Comparison of ENCODE assay signal across 7 cellular contexts in the genomic region with DNA sequence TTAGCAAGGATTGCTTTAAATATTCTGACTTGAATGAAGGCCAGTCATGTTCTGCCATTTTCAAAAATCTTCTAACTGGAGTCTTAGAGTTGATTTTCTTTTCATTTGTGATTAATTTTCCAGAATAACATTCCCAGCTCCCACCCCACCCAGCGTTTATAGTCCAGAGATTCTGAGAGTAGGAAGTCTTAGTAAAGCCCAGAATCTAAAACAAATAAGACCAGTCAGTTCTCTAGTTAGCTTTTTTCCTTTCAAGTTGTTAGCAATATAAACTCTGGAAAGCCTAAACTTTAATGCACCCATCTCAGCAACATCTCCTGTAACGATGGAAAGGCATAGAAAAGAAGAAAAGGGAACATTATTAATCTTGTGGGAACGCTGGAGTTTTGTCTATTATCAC. TPM values are rescaled to one million over a fixed set of nuclear protein-coding genes. Genes with fewer than 3 reads are reported as not detected.
DNase-seq lines count a peak whose midpoint lies in the region; ATAC-seq and TF ChIP-seq lines count a peak whose summit lies in the region.
"Not testable (repeated sequence)": the region's sequence is repeated elsewhere in the genome, so short reads cannot be mapped to it uniquely, and the experiment has no call there.

No MANE protein-coding gene starts in this region.

- not testable (repeated sequence) for H3K9me3 Mint-ChIP-seq in CD4-positive, alpha-beta T cell; IgD-negative memory B cell; activated T-cell treated with anti-CD3 and anti-CD28 coated beads, Interleukin-2, amount 50 U/mL, for 72 hours; memory B cell; progenitor cell of endocrine pancreas (ENCODE audit: low read depth); stimulated activated naive CD8-positive, alpha-beta T cell treated with anti-CD3 and anti-CD28 coated beads, Interleukin-15, Interleukin-2, amounts not matched to agents 100 ng/mL and 50 ng/mL, for 24 hours

- DNase-seq in CD4-positive, alpha-beta T cell; activated T-cell treated with anti-CD3 and anti-CD28 coated beads, Interleukin-2, amount 50 U/mL, for 72 hours; memory B cell (ENCODE audit: low spot score in 2 of 2); progenitor cell of endocrine pancreas (ENCODE audit: low spot score, unreplicated experiment): not testable (repeated sequence)

- not testable (repeated sequence) for H3K36me3 Mint-ChIP-seq in CD4-positive, alpha-beta T cell (ENCODE audit: low read depth); IgD-negative memory B cell; activated T-cell treated with anti-CD3 and anti-CD28 coated beads, Interleukin-2, amount 50 U/mL, for 72 hours (ENCODE audit: insufficient read depth in 2 of 2); memory B cell; progenitor cell of endocrine pancreas (ENCODE audit: insufficient read depth); stimulated activated naive CD8-positive, alpha-beta T cell treated with anti-CD3 and anti-CD28 coated beads, Interleukin-15, Interleukin-2, amounts not matched to agents 100 ng/mL and 50 ng/mL, for 24 hours (ENCODE audit: low read depth)

- not testable (repeated sequence) for H3K27ac ChIP-seq in BLaER1; CD4-positive, alpha-beta T cell (ENCODE audit: low read depth, low read length)

- not testable (repeated sequence) for H3K4me3 ChIP-seq in BLaER1

- peak overlapping the region; percentile 23 for H3K4me3 Mint-ChIP-seq in CD4-positive, alpha-beta T cell
- peak overlapping the region in 3 of 4 donors; percentile 11 to 81 (median 52) for H3K4me3 Mint-ChIP-seq in IgD-negative memory B cell
- H3K4me3 Mint-ChIP-seq in activated T-cell treated with anti-CD3 and anti-CD28 coated beads, Interleukin-2, amount 50 U/mL, for 72 hours; memory B cell; progenitor cell of endocrine pancreas (ENCODE audit: low read depth); stimulated activated naive CD8-positive, alpha-beta T cell treated with anti-CD3 and anti-CD28 coated beads, Interleukin-15, Interleukin-2, amounts not matched to agents 100 ng/mL and 50 ng/mL, for 24 hours: not testable (repeated sequence)

- TF ChIP-seq CTCF in CD4-positive, alpha-beta T cell (IDR thresholded peaks at IDR 0.05); progenitor cell of endocrine pancreas (IDR thresholded peaks at IDR 0.05; ENCODE audit: unreplicated experiment): not testable (repeated sequence)

- POLR2A ChIA-PET in CD4-positive, alpha-beta T cell (lab: Charles Lee): not testable (repeated sequence)

- H3K36me3 ChIP-seq in BLaER1: not testable (repeated sequence)

- 0 out of 2 replicates have a peak, but pooled peaks cover 10% of the 10 kb centered on the region for H4K20me1 ChIP-seq in BLaER1

- not testable (repeated sequence) for H3K27me3 ChIP-seq in BLaER1; CD4-positive, alpha-beta T cell (ENCODE audit: control insufficient read depth, insufficient read depth, low read length)

- peaks cover 63% of the 10 kb centered on the region for H3K4me1 ChIP-seq in BLaER1

- H3K4me2 ChIP-seq in BLaER1: peak overlapping the region; percentile 98

- peak overlapping the region; percentile 28 for H3K27ac Mint-ChIP-seq in CD4-positive, alpha-beta T cell
- H3K27ac Mint-ChIP-seq in IgD-negative memory B cell (peak overlapping the region in 1 of 3 donors; percentile 37), memory B cell (peak overlapping the region; percentile 83), progenitor cell of endocrine pancreas (peak overlapping the region; percentile 69)
- peak overlapping the region; percentile 31 for H3K27ac Mint-ChIP-seq in activated T-cell treated with anti-CD3 and anti-CD28 coated beads, Interleukin-2, amount 50 U/mL, for 72 hours
- peak overlapping the region; percentile 36 for H3K27ac Mint-ChIP-seq in stimulated activated naive CD8-positive, alpha-beta T cell treated with anti-CD3 and anti-CD28 coated beads, Interleukin-15, Interleukin-2, amounts not matched to agents 100 ng/mL and 50 ng/mL, for 24 hours

- H3K9ac ChIP-seq in BLaER1: not testable (repeated sequence)

- not testable (repeated sequence) for ATAC-seq in CD4-positive, alpha-beta T cell (ENCODE audit: poor library complexity); activated T-cell treated with anti-CD3 and anti-CD28 coated beads, Interleukin-2, amount 50 U/mL, for 72 hours (replicated peaks in 1 of 2); memory B cell (ENCODE audit: low read depth)

- H3K9me3 ChIP-seq in BLaER1; CD4-positive, alpha-beta T cell (ENCODE audit: control insufficient read depth, low read length): not testable (repeated sequence)

- H3K4me1 Mint-ChIP-seq in CD4-positive, alpha-beta T cell (ENCODE audit: low read depth): peaks cover 27% of the 10 kb centered on the region
- peaks cover 32 to 49% (median 37%) of the 10 kb centered on the region in 3 donors for H3K4me1 Mint-ChIP-seq in IgD-negative memory B cell
- H3K4me1 Mint-ChIP-seq in activated T-cell treated with anti-CD3 and anti-CD28 coated beads, Interleukin-2, amount 50 U/mL, for 72 hours (ENCODE audit: low read depth): peaks cover 39% of the 10 kb centered on the region
- peaks cover 43% of the 10 kb centered on the region for H3K4me1 Mint-ChIP-seq in memory B cell
- peaks cover 18% of the 10 kb centered on the region for H3K4me1 Mint-ChIP-seq in progenitor cell of endocrine pancreas (ENCODE audit: low read depth)
- H3K4me1 Mint-ChIP-seq in stimulated activated naive CD8-positive, alpha-beta T cell treated with anti-CD3 and anti-CD28 coated beads, Interleukin-15, Interleukin-2, amounts not matched to agents 100 ng/mL and 50 ng/mL, for 24 hours (ENCODE audit: low read depth): peaks cover 41% of the 10 kb centered on the region

- intact Hi-C loops in CD4-positive, alpha-beta T cell (cut with DNase I, micrococcal nuclease): loop anchor here in 1 of 2 experiments (5.0 kb wide), 1 partner anchor 144 kb away; no protein-coding TSS in a partner anchor

- CTCF ChIA-PET in CD4-positive, alpha-beta T cell (lab: Charles Lee): not testable (repeated sequence)

- H3K27me3 Mint-ChIP-seq in CD4-positive, alpha-beta T cell; IgD-negative memory B cell; memory B cell; stimulated activated naive CD8-positive, alpha-beta T cell treated with anti-CD3 and anti-CD28 coated beads, Interleukin-15, Interleukin-2, amounts not matched to agents 100 ng/mL and 50 ng/mL, for 24 hours: not testable (repeated sequence)
- peaks cover 10% of the 10 kb centered on the region for H3K27me3 Mint-ChIP-seq in activated T-cell treated with anti-CD3 and anti-CD28 coated beads, Interleukin-2, amount 50 U/mL, for 72 hours (ENCODE audit: low read depth)
- peaks cover 27% of the 10 kb centered on the region for H3K27me3 Mint-ChIP-seq in progenitor cell of endocrine pancreas

RNA-seq across cellular contexts. Expression of a gene that starts 3.3 kb away (rescaled TPM):
- 1 to 10 TPM; 1.7 to 2.0 TPM for total RNA-seq in CD4-positive, alpha-beta T cell
- polyA plus RNA-seq in IgD-negative memory B cell: 10.4 TPM
- total RNA-seq in activated T-cell treated with anti-CD3 and anti-CD28 coated beads, Interleukin-2, amount 50 U/mL, for 72 hours: 10 to 100 TPM; 25.9 to 31.9 TPM
- 21.6 and 26.0 TPM in 2 replicates for total RNA-seq in progenitor cell of endocrine pancreas
